ENCODE assay signal across 6 cellular contexts in the genomic region with DNA sequence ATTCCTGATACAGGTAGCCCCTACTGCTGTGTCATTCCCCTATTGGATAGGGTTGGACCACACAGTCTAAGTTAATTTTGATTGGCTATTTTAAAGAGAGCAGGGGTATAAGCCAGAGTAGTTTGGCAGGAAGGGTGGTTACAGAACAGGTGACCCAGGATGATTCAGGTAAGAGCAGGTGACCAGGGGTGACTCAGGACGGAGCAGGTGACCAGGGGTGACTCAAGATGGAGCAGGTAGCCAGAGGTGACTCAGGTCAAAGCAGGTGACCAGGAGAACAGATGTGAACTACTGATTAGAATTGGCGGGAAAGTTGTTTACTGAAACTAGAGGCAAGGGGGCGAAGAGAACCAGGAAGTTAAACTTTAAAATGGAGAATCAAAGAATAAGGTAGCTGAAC. TPM values are rescaled to one million over a fixed set of nuclear protein-coding genes. Genes with fewer than 3 reads are reported as not detected.
"Had no signal": no experiment of that assay in that cellular context is flagged by ENCODE, and none has a peak within 500 bp of the region (broad histone marks: within the 10 kb centered on the region; RNA-seq: fewer than 3 reads in every experiment).

No MANE protein-coding gene starts in this region.

RNA-seq across cellular contexts. Expression of gene MYL1, which starts 50.5 kb away (rescaled TPM):
- total RNA-seq: HepG2, HT1080, IMR-90, M059J, SK-MEL-5 had no signal
- polyA plus RNA-seq: HepG2, IMR-90, SK-N-SH had no signal
